In the genomic region with DNA sequence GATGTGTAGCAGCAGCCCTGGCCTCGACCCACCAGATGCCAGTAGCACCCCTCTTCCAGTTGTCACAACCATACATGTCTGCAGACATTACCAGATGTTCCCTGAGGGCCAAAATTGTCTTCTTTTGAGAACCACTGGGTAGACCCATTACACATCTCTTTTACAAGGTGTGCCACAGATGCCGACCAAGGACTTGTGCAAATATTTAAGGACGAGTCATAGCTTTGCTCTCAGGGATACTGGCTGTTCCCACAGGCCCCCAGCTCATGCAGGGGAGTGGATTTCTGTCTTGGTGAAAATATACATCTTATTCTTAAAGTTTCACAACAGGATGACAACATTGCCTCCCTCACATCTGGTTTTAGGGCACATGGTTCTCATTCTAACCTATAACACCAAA, we compare ENCODE assay signal across 16 cellular contexts. TPM values are rescaled to one million over a fixed set of nuclear protein-coding genes. Genes with fewer than 3 reads are reported as not detected.
DNase-seq lines count a peak whose midpoint lies in the region; ATAC-seq and TF ChIP-seq lines count a peak whose summit lies in the region.
"Had no signal": no experiment of that assay in that cellular context is flagged by ENCODE, and none has a peak within 500 bp of the region (broad histone marks: within the 10 kb centered on the region; RNA-seq: fewer than 3 reads in every experiment).

No MANE protein-coding gene starts in this region.

- no peak overlapping the region for H3K9ac ChIP-seq in PC-3 (ENCODE audit: low read length)

- no peaks in the 10 kb centered on the region for H3F3A ChIP-seq in PC-3 (ENCODE audit: low read length, unreplicated experiment)

- no peaks in the 10 kb centered on the region for H3K9me2 ChIP-seq in PC-3 (replicated peaks; ENCODE audit: low read length)

- TF ChIP-seq CTCF in PC-3 (conservative IDR thresholded peaks at IDR 0.05; ENCODE audit: low read depth, low read length): no peak

- DNase-seq in NCI-H510A treated with DMSO at 0.1 percent for 48 hours (lab: John Stamatoyannopoulos, UW): peak; percentile 3
- DNase-seq in NCI-H510A (lab: John Stamatoyannopoulos, UW): no peak
- DNase-seq in PC-3: peak; percentile 53
- peak; percentile 19 for DNase-seq in islet precursor cell
- DNase-seq: C1 segment of cervical spinal cord; Calu3; CD4-positive, alpha-beta memory T cell; COR-L47; DMS79; GDM1; GOT3; HFFc6 had no signal

- H3K4me1 ChIP-seq in PC-3 (ENCODE audit: insufficient read depth, low read length): no peaks in the 10 kb centered on the region

- H3K27me3 ChIP-seq in PC-3 (ENCODE audit: low read length): no peaks in the 10 kb centered on the region

- no peaks in the 10 kb centered on the region for H4K20me1 ChIP-seq in PC-3 (ENCODE audit: low read length)

- POLR2A ChIA-PET in PC-3 (lab: Charles Lee; ENCODE audit: unreplicated experiment): no interaction called here

- CTCF ChIA-PET in PC-3 (lab: Charles Lee): no interaction called here

- no peaks in the 10 kb centered on the region; the same call in 1 of the 2 replicates for H3K9me3 ChIP-seq in PC-3 (ENCODE audit: low read length)
- H3K9me3 ChIP-seq: HAP-1 had no signal

- ATAC-seq in PC-3 (peak; percentile 90), HG03045 (IDR thresholded peaks at IDR 0.05; ENCODE audit: unreplicated experiment) (no peak), GM21528 (IDR thresholded peaks at IDR 0.05; ENCODE audit: low FRiP score, unreplicated experiment) (no peak)
- ATAC-seq: GM12878 had no signal

- no peaks in the 10 kb centered on the region for H3K36me3 ChIP-seq in PC-3 (ENCODE audit: low read depth, low read length)
- H3K36me3 ChIP-seq: HAP-1 had no signal

- no TSS peak for BruUV-seq in PC-3 (replicated peaks; lab: Mats Ljungman, UMichigan)

- intact Hi-C loops in PC-3 (cut with micrococcal nuclease): no loop called here

- H3K4me3 ChIP-seq in PC-3 (ENCODE audit: low read length): no peak overlapping the region
- H3K4me3 ChIP-seq: GM12878, HAP-1 had no signal

- no peak overlapping the region for H3K4me2 ChIP-seq in PC-3 (ENCODE audit: low read length)

- no peaks in the 10 kb centered on the region for H3K79me2 ChIP-seq in PC-3 (ENCODE audit: low read length)

- H2AFZ ChIP-seq in PC-3 (ENCODE audit: low read length): no peak overlapping the region

- H3K27ac ChIP-seq in PC-3 (ENCODE audit: low read length): no peak overlapping the region

RNA-seq across cellular contexts. Expression of gene ZBTB18, which starts 59.4 kb away (rescaled TPM):
- 16.8 and 18.4 TPM in 2 replicates for total RNA-seq in PC-3 (2014; rRNA removed)
